In the genomic region with DNA sequence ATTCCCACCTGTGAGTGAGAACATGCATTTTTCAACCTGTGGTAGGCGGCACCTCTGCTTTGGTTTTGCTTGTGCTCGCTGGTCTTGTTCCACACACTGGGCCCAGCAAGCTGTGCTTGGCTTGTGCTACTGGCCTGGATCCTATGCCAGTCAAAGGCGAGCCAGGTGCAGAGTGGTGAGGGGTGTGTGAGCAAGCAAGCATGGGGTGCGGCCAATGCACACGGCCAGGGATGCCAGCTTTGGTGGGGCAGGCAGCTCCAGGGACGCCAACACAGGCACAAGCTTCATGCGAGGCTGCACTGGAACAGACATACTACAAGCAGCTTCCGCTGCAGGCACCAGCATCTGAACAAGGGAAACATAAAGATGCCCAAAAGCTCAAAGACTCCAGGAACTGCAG, we compare ENCODE assay signal across 8 cellular contexts.
"Had no signal": no experiment of that assay in that cellular context is flagged by ENCODE, and none has a peak within 500 bp of the region (broad histone marks: within the 10 kb centered on the region; RNA-seq: fewer than 3 reads in every experiment).

No MANE protein-coding gene starts in this region.

- DNase-seq: GM23248, GOT3, H7, HFFc6, IMR-90 had no signal

- H3K36me3 ChIP-seq: HAP-1 had no signal

- H3K4me1 ChIP-seq: HAP-1 had no signal

- H3K9ac ChIP-seq: GM23248 had no signal

- FAIRE-seq: HTR-8/SVneo had no signal

- H3K4me3 ChIP-seq: GM23248, HAP-1 had no signal

- H2AFZ ChIP-seq: GM23248 had no signal

- H3K27ac ChIP-seq: GM23248 had no signal

- ATAC-seq: HCT116 had no signal

- H3K9me3 ChIP-seq: HAP-1 had no signal
